In genomic region chr1:93827633-93828436, GRCh38 we compare ENCODE assay signal across 18 cellular contexts. TPM values are rescaled to one million over a fixed set of nuclear protein-coding genes. Genes with fewer than 3 reads are reported as not detected.
DNase-seq lines count a peak whose midpoint lies in the region; ATAC-seq, FAIRE-seq and TF ChIP-seq lines count a peak whose summit lies in the region.
"Had no signal": no experiment of that assay in that cellular context is flagged by ENCODE, and none has a peak within 500 bp of the region (broad histone marks: within the 10 kb centered on the region; RNA-seq: fewer than 3 reads in every experiment).

No MANE protein-coding gene starts in this region.

- no peak overlapping the region for H3K4me2 ChIP-seq in skeletal muscle satellite cell (ENCODE audit: low read length)

- peaks cover 57% of the 10 kb centered on the region for H3K4me1 Mint-ChIP-seq in WTC11

- no peaks in the 10 kb centered on the region for H3K9me3 ChIP-seq in skeletal muscle satellite cell (replicated peaks; ENCODE audit: low read length)

- ATAC-seq in WTC11, result no peak

- peaks cover 15% of the 10 kb centered on the region for H3K4me1 ChIP-seq in skeletal muscle satellite cell (ENCODE audit: control insufficient read depth, insufficient read depth, low read length)
- H3K4me1 ChIP-seq: left ventricle myocardium inferior had no signal

- H3K27me3 Mint-ChIP-seq in WTC11 (ENCODE audit: low read depth), result peaks cover 13% of the 10 kb centered on the region
- H3K27me3 Mint-ChIP-seq: stimulated activated naive CD8-positive, alpha-beta T cell treated with anti-CD3 and anti-CD28 coated beads, Interleukin-15, Interleukin-2, amounts not matched to agents 100 ng/mL and 50 ng/mL, for 24 hours had no signal

- DNase-seq in DMS 273 (lab: John Stamatoyannopoulos, UW; ENCODE audit: unreplicated experiment) (peak; percentile 25), DMS 273 treated with DMSO at 0.1 percent for 48 hours (lab: John Stamatoyannopoulos, UW) (no peak), WTC11 (ENCODE audit: low spot score) (no peak), fibroblast of villous mesenchyme (ENCODE audit: low read depth) (peak; percentile 66), coronary artery (ENCODE audit: low spot score) (no peak), frontal cortex (ENCODE audit: low spot score in 2 of 2) (no peak), HuH-7.5 (ENCODE audit: low spot score) (no peak)
- DNase-seq: activated CD4-positive, alpha-beta T cell treated with anti-CD3 and anti-CD28 coated beads for 1 hour; erythroblast; Kasumi-1; left ventricle myocardium inferior; NCI-H1417 treated with DMSO at 0.1 percent for 48 hours; stimulated activated CD4-positive, alpha-beta T cell treated with anti-CD3 and anti-CD28 coated beads, Interleukin-15, amount 100 ng/mL, for 24 hours had no signal

- POLR2A ChIA-PET in WTC11 (lab: Charles Lee), result no interaction called here

- H3K27ac Mint-ChIP-seq in WTC11, result peak overlapping the region; percentile 28; the same call in 1 of the 2 replicates
- H3K27ac Mint-ChIP-seq: stimulated activated naive CD8-positive, alpha-beta T cell treated with anti-CD3 and anti-CD28 coated beads, Interleukin-15, Interleukin-2, amounts not matched to agents 100 ng/mL and 50 ng/mL, for 24 hours; T-helper 2 cell treated with Interferon-gamma antibody and Interleukin-4, amounts not matched to agents 5 μg/mL and 100 μg/mL, for 36 hours had no signal

- H3K4me3 Mint-ChIP-seq in WTC11, result no peak overlapping the region
- H3K4me3 Mint-ChIP-seq: stimulated activated naive CD8-positive, alpha-beta T cell treated with anti-CD3 and anti-CD28 coated beads, Interleukin-15, Interleukin-2, amounts not matched to agents 100 ng/mL and 50 ng/mL, for 24 hours; T-helper 2 cell treated with Interferon-gamma antibody and Interleukin-4, amounts not matched to agents 5 μg/mL and 100 μg/mL, for 36 hours had no signal

- H3K4me3 ChIP-seq in fibroblast of villous mesenchyme (ENCODE audit: low read depth, low read length), result no peak overlapping the region
- H3K4me3 ChIP-seq in skeletal muscle satellite cell (ENCODE audit: low read length), result no peak overlapping the region
- no peak overlapping the region for H3K4me3 ChIP-seq in coronary artery
- H3K4me3 ChIP-seq: left ventricle myocardium inferior had no signal

- no peaks in the 10 kb centered on the region for H3K27me3 ChIP-seq in skeletal muscle satellite cell (ENCODE audit: control insufficient read depth, insufficient read depth, low read length)

- H3K9ac ChIP-seq in skeletal muscle satellite cell (ENCODE audit: low read depth, low read length), result peak overlapping the region; percentile 31

- TF ChIP-seq CTCF in WTC11 (IDR thresholded peaks at IDR 0.05) (no peak), fibroblast of villous mesenchyme (IDR thresholded peaks at IDR 0.05; ENCODE audit: insufficient read depth, low read depth, low read length) (no peak), coronary artery (IDR thresholded peaks at IDR 0.05) (no peak)

- no peaks in the 10 kb centered on the region for H3K36me3 ChIP-seq in skeletal muscle satellite cell (ENCODE audit: insufficient read depth, low read length)
- H3K36me3 ChIP-seq: left ventricle myocardium inferior had no signal

- peaks cover 34% of the 10 kb centered on the region for H3K9me3 Mint-ChIP-seq in WTC11

- CTCF ChIA-PET in WTC11 (lab: Charles Lee), result interaction anchor here (1.2 to 3.1 kb wide), 5 partner anchors 7 to 189 kb away, joined by 4 to 12 read pairs (median 6); no protein-coding TSS in a partner anchor

- no peak for FAIRE-seq in frontal cortex (lab: Jason Lieb, UNC)
- FAIRE-seq: colon had no signal

- no peak overlapping the region for H3K27ac ChIP-seq in coronary artery
- H3K27ac ChIP-seq: 22Rv1, left ventricle myocardium inferior had no signal

- peaks cover 39% of the 10 kb centered on the region for H3K36me3 Mint-ChIP-seq in WTC11

TF ChIP-seq in WTC11, 78 proteins besides CTCF, POLR2A, EP300 and RAD21:
- TF ChIP-seq ZNF232 (CRISPR knock-in tag; IDR thresholded peaks at IDR 0.05) (no peak), GABPB1 (CRISPR knock-in tag; IDR thresholded peaks at IDR 0.05) (peak; percentile 87), ZNF121 (CRISPR knock-in tag; IDR thresholded peaks at IDR 0.05) (peak; percentile 43; the same call in 1 of the 2 replicates)
- TF ChIP-seq, protein P1, sequence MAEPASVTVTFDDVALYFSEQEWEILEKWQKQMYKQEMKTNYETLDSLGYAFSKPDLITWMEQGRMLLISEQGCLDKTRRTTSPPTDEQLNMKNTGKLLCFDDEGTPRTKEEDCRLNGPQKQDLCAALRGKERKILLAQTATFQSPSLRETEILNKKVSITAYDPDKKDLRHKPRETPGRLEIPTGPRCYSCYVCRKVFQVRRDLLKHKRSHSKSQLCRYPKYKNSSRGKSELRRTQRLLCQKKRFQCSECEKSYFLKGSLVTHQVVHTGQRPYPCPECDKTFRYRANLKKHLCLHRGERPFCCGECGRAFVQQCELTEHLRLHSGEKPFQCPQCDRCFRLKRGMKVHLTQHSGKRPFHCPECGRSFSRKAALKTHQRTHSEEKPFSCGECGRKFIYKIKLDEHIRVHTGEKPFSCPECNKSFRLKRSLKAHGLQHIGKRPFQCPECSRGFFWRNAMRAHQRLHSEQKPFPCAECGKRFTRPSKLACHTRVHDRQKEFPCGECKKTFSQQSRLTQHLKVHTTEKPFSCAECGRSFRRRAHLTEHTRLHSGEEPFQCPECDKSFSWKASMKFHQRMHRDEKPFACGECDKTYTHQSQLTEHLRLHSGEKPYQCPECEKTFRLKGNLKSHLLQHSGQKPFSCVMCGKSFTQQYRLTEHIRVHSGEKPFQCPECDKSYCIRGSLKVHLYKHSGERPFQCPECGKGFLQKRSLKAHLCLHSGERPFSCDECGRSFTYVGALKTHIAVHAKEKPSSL (CRISPR knock-in tag; conservative IDR thresholded peaks at IDR 0.05), result no peak

RNA-seq across cellular contexts. Expression of gene DNTTIP2, which starts 51.2 kb away (rescaled TPM):
- 56.4 to 61.5 TPM (median 61.0 TPM) in 3 replicates for total RNA-seq in WTC11 (2021)
- total RNA-seq in fibroblast of villous mesenchyme, result 25.1 and 31.5 TPM in 2 replicates
- 27.5 and 33.0 TPM in 2 replicates for total RNA-seq in skeletal muscle satellite cell (2012; rRNA removed)
- 20.8 TPM for total RNA-seq in frontal cortex

Comparison
In these comparisons a context has a peak if more than half of its experiments do, and no peak if none do; other contexts are left out.
1. DNase-seq: peak in DMS 273 (single experiment) and fibroblast of villous mesenchyme (single experiment); none in DMS 273 treated with DMSO at 0.1 percent for 48 hours (single experiment), WTC11 (single experiment), coronary artery (single experiment), frontal cortex (0 of 2) and HuH-7.5 (single experiment).